Comparison of ENCODE assay signal across 20 cellular contexts in the genomic region with DNA sequence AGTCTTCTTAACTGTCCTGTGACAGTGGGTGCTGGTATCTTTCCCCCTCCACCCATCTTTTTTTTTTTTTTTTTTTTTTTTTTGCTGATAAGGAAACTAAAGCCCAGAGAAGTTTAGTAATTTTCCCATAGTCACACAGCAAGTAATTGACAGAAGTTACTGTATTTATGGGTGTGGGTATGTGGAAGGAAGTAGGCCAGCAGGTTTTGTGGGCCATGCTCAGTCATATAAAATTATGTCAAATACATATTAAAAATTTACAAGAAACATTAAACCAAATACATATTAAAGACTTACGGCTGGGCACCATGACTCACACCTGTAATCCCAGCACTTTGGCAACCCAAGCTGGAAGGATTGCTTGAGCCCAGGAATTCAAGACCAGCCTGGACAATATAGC. TPM values are rescaled to one million over a fixed set of nuclear protein-coding genes. Genes with fewer than 3 reads are reported as not detected.
DNase-seq lines count a peak whose midpoint lies in the region; ATAC-seq, FAIRE-seq and TF ChIP-seq lines count a peak whose summit lies in the region.
"Had no signal": no experiment of that assay in that cellular context is flagged by ENCODE, and none has a peak within 500 bp of the region (broad histone marks: within the 10 kb centered on the region; RNA-seq: fewer than 3 reads in every experiment).

No MANE protein-coding gene starts in this region.

- H3K4me3 ChIP-seq in cardiac muscle cell = no peak overlapping the region
- H3K4me3 ChIP-seq in heart right ventricle = no peak overlapping the region
- no peak overlapping the region for H3K4me3 ChIP-seq in prostate gland
- H3K4me3 ChIP-seq: BLaER1, HAP-1 had no signal

- H3K9me3 ChIP-seq in cardiac muscle cell (ENCODE audit: low read depth) (no peaks in the 10 kb centered on the region), heart right ventricle (peaks cover 0 to 9% (median 4%) of the 10 kb centered on the region in 11 donors), prostate gland (no peaks in the 10 kb centered on the region)
- H3K9me3 ChIP-seq: HAP-1 had no signal

- H3K27me3 ChIP-seq in cardiac muscle cell (no peaks in the 10 kb centered on the region), heart right ventricle (peaks cover 0 to 5% (median 0%) of the 10 kb centered on the region in 7 donors), prostate gland (replicated peaks; ENCODE audit: insufficient read depth) (no peaks in the 10 kb centered on the region)
- H3K27me3 ChIP-seq: BLaER1 had no signal

- no peak for FAIRE-seq in urothelium cell line (lab: Jason Lieb, UNC)
- FAIRE-seq: A204.1, G401.6, GM12892, H54 had no signal

- H3K4me1 ChIP-seq in cardiac muscle cell (ENCODE audit: low read depth) (peaks cover 47% of the 10 kb centered on the region), heart right ventricle (no peaks in the 10 kb centered on the region), prostate gland (replicated peaks) (no peaks in the 10 kb centered on the region)
- H3K4me1 ChIP-seq: BLaER1, HAP-1 had no signal

- DNase-seq in cardiac muscle cell (ENCODE audit: low read depth in 1 of 2, low spot score in 1 of 2) = no peak
- DNase-seq in heart right ventricle = no peak
- peak; percentile 3 for DNase-seq in T1000 (lab: John Stamatoyannopoulos, UW)
- peak; percentile 55 for DNase-seq in prostate gland (ENCODE audit: low spot score)
- no peak for DNase-seq in urothelium cell line (ENCODE audit: low spot score)
- DNase-seq in stimulated activated CD4-positive, alpha-beta T cell treated with anti-CD3 and anti-CD28 coated beads, Interleukin-2, amount 100 ng/mL, for 24 hours = no peak
- DNase-seq: CD4-positive, alpha-beta T cell; CD8-positive, alpha-beta memory T cell; DMS153; DND-41; GOT3; HFFc6 had no signal

- WGBS in heart right ventricle, 2 donors = 93 to 97% methylated on average over 1 of the region's 1 CpG
- 52% methylated on average over 1 of the region's 1 CpG for WGBS in prostate gland

- intact Hi-C loops in heart right ventricle (cut with DNase I) (loop anchor here in 1 of 10 donors (2.0 kb wide), 1 partner anchor 21 kb away; no protein-coding TSS in a partner anchor), prostate gland (cut with DNase I) (no loop called here)

- TF ChIP-seq CTCF in cardiac muscle cell (IDR thresholded peaks at IDR 0.05; ENCODE audit: low read depth, low read length) = no peak
- no peak for TF ChIP-seq CTCF in heart right ventricle (IDR thresholded peaks at IDR 0.05)
- TF ChIP-seq CTCF in prostate gland (IDR thresholded peaks at IDR 0.05) = no peak

- ATAC-seq in heart right ventricle = no peak

- TF ChIP-seq POLR2A in prostate gland (IDR thresholded peaks at IDR 0.05) = no peak

- no peaks in the 10 kb centered on the region for H3K36me3 ChIP-seq in cardiac muscle cell
- no peaks in the 10 kb centered on the region for H3K36me3 ChIP-seq in heart right ventricle
- H3K36me3 ChIP-seq in prostate gland = no peaks in the 10 kb centered on the region
- H3K36me3 ChIP-seq: BLaER1, HAP-1 had no signal

- peak overlapping the region; percentile 78 for H3K27ac ChIP-seq in cardiac muscle cell
- no peak overlapping the region for H3K27ac ChIP-seq in heart right ventricle
- H3K27ac ChIP-seq in prostate gland = no peak overlapping the region
- H3K27ac ChIP-seq: 22Rv1, BLaER1 had no signal

RNA-seq across cellular contexts. Expression of gene KAZN, which starts 51.5 kb away (rescaled TPM):
- total RNA-seq in cardiac muscle cell = 12.5 and 26.9 TPM in 2 replicates
- 17.5 and 21.5 TPM in 2 replicates for polyA plus RNA-seq in cardiac muscle cell
- 1 to 10 TPM; 1.1 to 6.5 (median 2.1) TPM for total RNA-seq in heart right ventricle
- polyA plus RNA-seq in heart right ventricle = 1 to 10 TPM; 1.6 to 1.9 TPM
- 10 to 100 TPM in 1 of 2 donors, 1 to 10 TPM in 1; 8.3 to 12.7 TPM for total RNA-seq in prostate gland
- polyA plus RNA-seq: CD14-positive monocyte had no signal

Comparison
In these comparisons a context has a peak if more than half of its experiments do, and no peak if none do; other contexts are left out.
1. DNase-seq: peak in T1000 (single experiment) and prostate gland (single experiment); none in cardiac muscle cell (0 of 2), heart right ventricle (0 of 2), urothelium cell line (single experiment) and stimulated activated CD4-positive, alpha-beta T cell treated with anti-CD3 and anti-CD28 coated beads, Interleukin-2, amount 100 ng/mL, for 24 hours (0 of 2).